Comparison of ENCODE assay signal across 8 cellular contexts in the genomic region with DNA sequence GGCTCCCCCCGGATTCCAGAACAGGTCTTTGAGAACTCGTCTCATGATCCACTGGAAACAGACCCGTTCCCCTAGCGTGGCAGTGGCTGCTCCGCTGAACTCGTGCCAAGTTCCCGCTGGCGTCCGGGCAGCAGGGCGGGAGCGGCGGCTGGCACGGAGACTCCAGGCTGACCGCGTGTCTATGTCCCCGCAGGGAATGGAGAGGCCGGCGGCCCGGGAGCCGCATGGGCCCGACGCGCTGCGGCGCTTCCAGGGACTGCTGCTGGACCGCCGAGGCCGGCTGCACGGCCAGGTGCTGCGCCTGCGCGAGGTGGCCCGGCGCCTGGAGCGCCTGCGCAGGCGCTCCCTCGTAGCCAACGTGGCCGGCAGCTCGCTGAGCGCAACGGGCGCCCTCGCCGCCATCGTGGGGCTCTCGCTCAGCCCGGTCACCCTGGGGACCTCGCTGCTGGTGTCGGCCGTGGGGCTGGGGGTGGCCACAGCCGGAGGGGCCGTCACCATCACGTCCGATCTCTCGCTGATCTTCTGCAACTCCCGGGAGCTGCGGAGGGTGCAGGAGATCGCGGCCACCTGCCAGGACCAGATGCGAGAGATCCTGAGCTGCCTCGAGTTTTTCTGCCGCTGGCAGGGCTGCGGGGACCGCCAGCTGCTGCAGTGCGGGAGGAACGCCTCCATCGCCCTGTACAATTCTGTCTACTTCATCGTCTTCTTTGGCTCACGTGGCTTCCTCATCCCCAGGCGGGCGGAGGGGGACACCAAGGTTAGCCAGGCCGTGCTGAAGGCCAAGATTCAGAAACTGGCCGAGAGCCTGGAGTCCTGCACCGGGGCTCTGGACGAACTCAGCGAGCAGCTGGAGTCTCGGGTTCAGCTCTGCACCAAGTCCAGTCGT. TPM values are rescaled to one million over a fixed set of nuclear protein-coding genes. Genes with fewer than 3 reads are reported as not detected.
A peak's percentile ranks its signal among the peaks of the same experiment; 100 is the strongest.
DNase-seq lines count a peak whose midpoint lies in the region; ATAC-seq, FAIRE-seq and TF ChIP-seq lines count a peak whose summit lies in the region.

No MANE protein-coding gene starts in this region.

- POLR2A ChIA-PET in WTC11 (lab: Charles Lee) = interaction anchor here (0.6 to 1.0 kb wide), 3 partner anchors 71 to 673 kb away, joined by 3 read pairs; no protein-coding TSS in a partner anchor

- TF ChIP-seq CTCF in WTC11 (IDR thresholded peaks at IDR 0.05) = no peak
- no peak for TF ChIP-seq CTCF in bronchial epithelial cell (IDR thresholded peaks at IDR 0.05; ENCODE audit: insufficient read depth, low read length, severe bottlenecking)

- peak; percentile 88 for ATAC-seq in HG02678 (IDR thresholded peaks at IDR 0.05; ENCODE audit: unreplicated experiment)
- peak; percentile 80 for ATAC-seq in WTC11

- CTCF ChIA-PET in WTC11 (lab: Charles Lee) = interaction anchor here (0.5 to 3.5 kb wide), 8 partner anchors 26 to 469 kb away, joined by 3 to 16 read pairs (median 3); partner anchors contain the start of genes DDX47 and GPRC5A

- H3K9me3 Mint-ChIP-seq in WTC11 = 0 out of 2 replicates have a peak, but pooled peaks cover 3% of the 10 kb centered on the region

- no peak overlapping the region for H3K27ac Mint-ChIP-seq in WTC11

- peak overlapping the region; percentile 66 for H3K4me3 Mint-ChIP-seq in WTC11

- no peaks in the 10 kb centered on the region for H3K27me3 ChIP-seq in bronchial epithelial cell (ENCODE audit: control insufficient read depth, insufficient read depth, low read length)

- H3K36me3 Mint-ChIP-seq in WTC11 = no peaks in the 10 kb centered on the region

- H3K27me3 Mint-ChIP-seq in WTC11 (ENCODE audit: low read depth) = peaks cover 42% of the 10 kb centered on the region

- peak overlapping the region; percentile 53 for H3K4me3 ChIP-seq in bronchial epithelial cell (ENCODE audit: low read depth, low read length)

- peaks cover 44% of the 10 kb centered on the region for H3K4me1 Mint-ChIP-seq in WTC11

- no peaks in the 10 kb centered on the region for H3K36me3 ChIP-seq in bronchial epithelial cell (ENCODE audit: control insufficient read depth, insufficient read depth, low read length)

- DNase-seq in NOMO-1 (lab: John Stamatoyannopoulos, UW; ENCODE audit: unreplicated experiment in 2 of 2) (peak; percentile 5 to 29), NOMO-1 treated with dmso at 0.1 percent for 144 hours (lab: John Stamatoyannopoulos, UW; ENCODE audit: unreplicated experiment) (no peak), NCI-H1105 treated with DMSO at 0.1 percent for 48 hours (lab: John Stamatoyannopoulos, UW) (peak; percentile 83), WTC11 (ENCODE audit: low spot score) (peak; percentile 71), bronchial epithelial cell (ENCODE audit: low read depth) (peak; percentile 68), inferior parietal cortex (ENCODE audit: extremely low spot score) (peak; percentile 81)
- DNase-seq in stimulated activated CD4-positive, alpha-beta T cell treated with anti-CD3 and anti-CD28 coated beads, Interleukin-12 subunit alpha, Interleukin-12 subunit beta, amount 100 ng/mL, for 24 hours (ENCODE audit: low read depth in 2 of 2) = peak; percentile 47 to 54

- no peak for FAIRE-seq in bronchial epithelial cell (lab: Jason Lieb, UNC)

TF ChIP-seq in WTC11, 78 proteins besides CTCF, POLR2A, EP300 and RAD21 (continues in another document):
- no peak for TF ChIP-seq PRRX2 (CRISPR knock-in tag; IDR thresholded peaks at IDR 0.05)
- TF ChIP-seq, protein P1, sequence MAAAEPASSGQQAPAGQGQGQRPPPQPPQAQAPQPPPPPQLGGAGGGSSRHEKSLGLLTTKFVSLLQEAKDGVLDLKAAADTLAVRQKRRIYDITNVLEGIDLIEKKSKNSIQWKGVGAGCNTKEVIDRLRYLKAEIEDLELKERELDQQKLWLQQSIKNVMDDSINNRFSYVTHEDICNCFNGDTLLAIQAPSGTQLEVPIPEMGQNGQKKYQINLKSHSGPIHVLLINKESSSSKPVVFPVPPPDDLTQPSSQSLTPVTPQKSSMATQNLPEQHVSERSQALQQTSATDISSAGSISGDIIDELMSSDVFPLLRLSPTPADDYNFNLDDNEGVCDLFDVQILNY (CRISPR knock-in tag; IDR thresholded peaks at IDR 0.05) = peak; percentile 87; the same call in 1 of the 2 replicates
- peak; percentile 68 for TF ChIP-seq GABPB1 (CRISPR knock-in tag; IDR thresholded peaks at IDR 0.05)
- TF ChIP-seq, protein P2, sequence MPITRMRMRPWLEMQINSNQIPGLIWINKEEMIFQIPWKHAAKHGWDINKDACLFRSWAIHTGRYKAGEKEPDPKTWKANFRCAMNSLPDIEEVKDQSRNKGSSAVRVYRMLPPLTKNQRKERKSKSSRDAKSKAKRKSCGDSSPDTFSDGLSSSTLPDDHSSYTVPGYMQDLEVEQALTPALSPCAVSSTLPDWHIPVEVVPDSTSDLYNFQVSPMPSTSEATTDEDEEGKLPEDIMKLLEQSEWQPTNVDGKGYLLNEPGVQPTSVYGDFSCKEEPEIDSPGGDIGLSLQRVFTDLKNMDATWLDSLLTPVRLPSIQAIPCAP (CRISPR knock-in tag; IDR thresholded peaks at IDR 0.05) = peak; percentile 94; the same call in 1 of the 2 replicates
- no peak for TF ChIP-seq EMX1 (CRISPR knock-in tag; IDR thresholded peaks at IDR 0.05)
- peak; percentile 95 for TF ChIP-seq ZNF219 (CRISPR knock-in tag; IDR thresholded peaks at IDR 0.05; ENCODE audit: borderline replicate concordance)
- peak; percentile 95 for TF ChIP-seq JUN (CRISPR knock-in tag; IDR thresholded peaks at IDR 0.05)
- no peak for TF ChIP-seq ZNF416 (CRISPR knock-in tag; IDR thresholded peaks at IDR 0.05)
- TF ChIP-seq FOXP1 (CRISPR knock-in tag; IDR thresholded peaks at IDR 0.05; ENCODE audit: borderline replicate concordance) = peak; percentile 95; the same call in 1 of the 2 replicates
- 0 out of 2 replicates have a peak, but pooled peaks have one; percentile 86 for TF ChIP-seq PREB (CRISPR knock-in tag; IDR thresholded peaks at IDR 0.05; ENCODE audit: borderline replicate concordance)
- TF ChIP-seq E2F4 (CRISPR knock-in tag; IDR thresholded peaks at IDR 0.05; ENCODE audit: borderline replicate concordance, low read depth) = no peak
- TF ChIP-seq, protein P3, sequence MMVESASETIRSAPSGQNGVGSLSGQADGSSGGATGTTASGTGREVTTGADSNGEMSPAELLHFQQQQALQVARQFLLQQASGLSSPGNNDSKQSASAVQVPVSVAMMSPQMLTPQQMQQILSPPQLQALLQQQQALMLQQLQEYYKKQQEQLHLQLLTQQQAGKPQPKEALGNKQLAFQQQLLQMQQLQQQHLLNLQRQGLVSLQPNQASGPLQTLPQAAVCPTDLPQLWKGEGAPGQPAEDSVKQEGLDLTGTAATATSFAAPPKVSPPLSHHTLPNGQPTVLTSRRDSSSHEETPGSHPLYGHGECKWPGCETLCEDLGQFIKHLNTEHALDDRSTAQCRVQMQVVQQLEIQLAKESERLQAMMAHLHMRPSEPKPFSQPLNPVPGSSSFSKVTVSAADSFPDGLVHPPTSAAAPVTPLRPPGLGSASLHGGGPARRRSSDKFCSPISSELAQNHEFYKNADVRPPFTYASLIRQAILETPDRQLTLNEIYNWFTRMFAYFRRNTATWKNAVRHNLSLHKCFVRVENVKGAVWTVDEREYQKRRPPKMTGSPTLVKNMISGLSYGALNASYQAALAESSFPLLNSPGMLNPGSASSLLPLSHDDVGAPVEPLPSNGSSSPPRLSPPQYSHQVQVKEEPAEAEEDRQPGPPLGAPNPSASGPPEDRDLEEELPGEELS (CRISPR knock-in tag; IDR thresholded peaks at IDR 0.05) = peak; percentile 93
- peak; percentile 81; the same call in 1 of the 2 replicates for TF ChIP-seq SMAD4 (CRISPR knock-in tag; IDR thresholded peaks at IDR 0.05)
- peak; percentile 87 for TF ChIP-seq ZNF138 (CRISPR knock-in tag; conservative IDR thresholded peaks at IDR 0.05)
- TF ChIP-seq E2F1 (CRISPR knock-in tag; IDR thresholded peaks at IDR 0.05) = peak; percentile 96
- no peak for TF ChIP-seq SOX15 (CRISPR knock-in tag; IDR thresholded peaks at IDR 0.05)

RNA-seq across cellular contexts. Expression of gene APOLD1, which starts 1.5 kb away (rescaled TPM):
- total RNA-seq in WTC11 (2021) (0.44 to 1.1 TPM (median 0.62 TPM) in 3 replicates), bronchial epithelial cell (1.4 and 2.6 TPM in 2 replicates)

RNA-seq across cellular contexts. Expression of gene DDX47, which starts 26.2 kb away (rescaled TPM):
- 59.2 to 64.8 TPM (median 59.2 TPM) in 3 replicates for total RNA-seq in WTC11 (2021)
- total RNA-seq in bronchial epithelial cell = 42.2 and 56.9 TPM in 2 replicates
